Comparison of ENCODE assay signal across 27 cellular contexts in genomic region chr1:184911830-184912229, GRCh38.
"Had no signal": no experiment of that assay in that cellular context is flagged by ENCODE, and none has a peak within 500 bp of the region (broad histone marks: within the 10 kb centered on the region; RNA-seq: fewer than 3 reads in every experiment).

No MANE protein-coding gene starts in this region.

- H3K36me3 Mint-ChIP-seq: natural killer cell, neural progenitor cell had no signal

- H3K9me3 Mint-ChIP-seq: natural killer cell; nephron; neural progenitor cell; stimulated activated effector memory CD8-positive, alpha-beta T cell treated with anti-CD3 and anti-CD28 coated beads, Interleukin-12 subunit alpha, Interleukin-12 subunit beta, amount 100 ng/mL, for 72 hours; stimulated activated naive B cell treated with anti-CD40 and anti-IgM and Interleukin-4, amounts not matched to agents 10 μg/mL and 1 μg/mL and 100 μg/mL, for 72 hours; stimulated activated naive CD8-positive, alpha-beta T cell treated with anti-CD3 and anti-CD28 coated beads, Interleukin-15, Interleukin-2, amounts not matched to agents 100 ng/mL and 50 ng/mL, for 24 hours had no signal

- H3K4me1 Mint-ChIP-seq: nephron had no signal

- H3K27ac Mint-ChIP-seq: natural killer cell; nephron; neural progenitor cell; stimulated activated effector memory CD8-positive, alpha-beta T cell treated with anti-CD3 and anti-CD28 coated beads, Interleukin-12 subunit alpha, Interleukin-12 subunit beta, amount 100 ng/mL, for 72 hours; stimulated activated naive B cell treated with anti-CD40 and anti-IgM and Interleukin-4, amounts not matched to agents 10 μg/mL and 1 μg/mL and 100 μg/mL, for 72 hours; stimulated activated naive CD8-positive, alpha-beta T cell treated with anti-CD3 and anti-CD28 coated beads, Interleukin-15, Interleukin-2, amounts not matched to agents 100 ng/mL and 50 ng/mL, for 24 hours had no signal

- H3K4me1 ChIP-seq: neural progenitor cell, parathyroid adenoma, prostate gland, right lobe of liver, thyroid gland had no signal

- ATAC-seq: natural killer cell; right lobe of liver; stimulated activated effector memory CD8-positive, alpha-beta T cell treated with anti-CD3 and anti-CD28 coated beads, Interleukin-12 subunit alpha, Interleukin-12 subunit beta, amount 100 ng/mL, for 72 hours; stimulated activated naive B cell treated with anti-CD40 and anti-IgM and Interleukin-4, amounts not matched to agents 10 μg/mL and 1 μg/mL and 100 μg/mL, for 72 hours had no signal

- H3K4me3 ChIP-seq: neural progenitor cell, ovary, prostate gland, right atrium auricular region, right lobe of liver, sigmoid colon, stomach, thoracic aorta, thyroid gland, tibial nerve, upper lobe of left lung, vagina had no signal

- H3K4me3 Mint-ChIP-seq: natural killer cell; nephron; neural progenitor cell; stimulated activated effector memory CD8-positive, alpha-beta T cell treated with anti-CD3 and anti-CD28 coated beads, Interleukin-12 subunit alpha, Interleukin-12 subunit beta, amount 100 ng/mL, for 72 hours; stimulated activated naive B cell treated with anti-CD40 and anti-IgM and Interleukin-4, amounts not matched to agents 10 μg/mL and 1 μg/mL and 100 μg/mL, for 72 hours; stimulated activated naive CD8-positive, alpha-beta T cell treated with anti-CD3 and anti-CD28 coated beads, Interleukin-15, Interleukin-2, amounts not matched to agents 100 ng/mL and 50 ng/mL, for 24 hours had no signal

- H2AFZ ChIP-seq: neural progenitor cell, parathyroid adenoma had no signal

- H3K9me3 ChIP-seq: ovary, prostate gland, right atrium auricular region, right lobe of liver, sigmoid colon, stomach, thoracic aorta, thyroid gland, tibial nerve, upper lobe of left lung, vagina had no signal

- H3K27me3 ChIP-seq: neural progenitor cell, ovary, right atrium auricular region, right lobe of liver, sigmoid colon, stomach, thyroid gland, tibial nerve, upper lobe of left lung, vagina had no signal

- H3K9ac ChIP-seq: neural progenitor cell, parathyroid adenoma had no signal

- DNase-seq: natural killer cell; occipital lobe; ovary; retina; right lobe of liver; sigmoid colon; small intestine; stimulated activated CD4-positive, alpha-beta T cell treated with anti-CD3 and anti-CD28 coated beads, Interleukin-15, amount 100 ng/mL, for 24 hours; stimulated activated CD4-positive, alpha-beta T cell treated with anti-CD3 and anti-CD28 coated beads, Interleukin-2, amount 100 ng/mL, for 24 hours; stimulated activated CD4-positive, alpha-beta T cell treated with anti-CD3 and anti-CD28 coated beads, Interleukin-2, amount 100 ng/mL, for 48 hours; stimulated activated CD4-positive, alpha-beta T cell treated with anti-CD3 and anti-CD28 coated beads, Interleukin-4, amount 100 ng/mL, for 24 hours; stimulated activated naive B cell treated with anti-CD40 and anti-IgM and Interleukin-4, amounts not matched to agents 10 μg/mL and 1 μg/mL and 100 μg/mL, for 72 hours; stimulated activated naive CD4-positive, alpha-beta T cell treated with Interleukin-2 at 50 U/mL for 16 hours; stomach; thyroid gland; upper lobe of left lung had no signal

- H3K27ac ChIP-seq: neural progenitor cell, ovary, parathyroid adenoma, prostate gland, right atrium auricular region, right lobe of liver, stomach, thoracic aorta, thyroid gland, tibial nerve, upper lobe of left lung, vagina had no signal

- H3K79me2 ChIP-seq: parathyroid adenoma had no signal

- FAIRE-seq: small intestine, urothelium cell line had no signal

- H3K4me2 ChIP-seq: neural progenitor cell had no signal

- H3K36me3 ChIP-seq: neural progenitor cell, ovary, prostate gland, right atrium auricular region, right lobe of liver, sigmoid colon, stomach, thoracic aorta, thyroid gland, tibial nerve, upper lobe of left lung, vagina had no signal

- H3K27me3 Mint-ChIP-seq: stimulated activated naive B cell treated with anti-CD40 and anti-IgM and Interleukin-4, amounts not matched to agents 10 μg/mL and 1 μg/mL and 100 μg/mL, for 72 hours had no signal
